Comparison of ENCODE assay signal across 12 cellular contexts in the genomic region with DNA sequence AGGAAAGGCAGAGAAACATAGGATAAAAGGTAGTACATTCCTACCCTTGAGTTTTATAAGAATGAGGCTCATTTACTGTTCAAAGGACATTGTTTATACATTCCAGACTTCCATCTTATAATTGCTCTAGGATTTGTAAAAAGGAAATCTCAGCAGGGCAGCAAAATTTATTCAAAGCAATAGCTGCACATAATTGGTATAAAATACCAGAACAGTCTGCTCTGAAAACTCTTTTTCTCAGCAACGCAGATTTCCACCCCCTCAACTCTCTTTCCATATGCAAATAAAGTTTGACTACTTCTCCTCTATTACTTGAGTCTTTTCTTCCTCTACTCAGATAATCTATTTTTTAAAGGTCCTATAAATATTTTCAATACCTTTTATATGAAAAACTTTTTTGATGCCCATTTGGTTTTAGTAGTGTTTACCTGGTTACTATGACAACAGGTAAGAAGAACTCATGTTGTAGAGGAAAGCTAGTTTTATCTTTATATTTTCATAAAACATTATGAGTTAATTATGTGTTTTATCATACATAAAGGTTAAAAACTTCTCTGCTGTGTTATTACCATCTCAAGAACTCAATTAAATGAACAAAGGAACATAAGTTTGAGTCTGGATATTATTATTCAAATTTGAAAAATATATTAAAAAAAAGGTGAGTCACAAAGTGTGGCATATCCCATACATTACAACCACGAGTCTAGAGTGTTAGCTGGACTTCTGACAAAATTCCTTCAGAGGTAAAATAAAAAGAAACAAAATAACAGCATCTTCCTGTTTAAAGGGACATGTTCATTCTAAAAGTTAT. TPM values are rescaled to one million over a fixed set of nuclear protein-coding genes. Genes with fewer than 3 reads are reported as not detected.
A peak's percentile ranks its signal among the peaks of the same experiment; 100 is the strongest.
DNase-seq lines count a peak whose midpoint lies in the region; ATAC-seq, FAIRE-seq and TF ChIP-seq lines count a peak whose summit lies in the region.
"Had no signal": no experiment of that assay in that cellular context is flagged by ENCODE, and none has a peak within 500 bp of the region (broad histone marks: within the 10 kb centered on the region; RNA-seq: fewer than 3 reads in every experiment).

No MANE protein-coding gene starts in this region.

- peaks cover 67% of the 10 kb centered on the region for H3K4me1 Mint-ChIP-seq in activated naive CD4-positive, alpha-beta T cell treated with anti-CD3 and anti-CD28 coated beads for 36 hours (ENCODE audit: low read depth)
- H3K4me1 Mint-ChIP-seq: activated B cell treated with CpG ODN at 0.5 μM for 24 hours had no signal

- H3K9ac ChIP-seq in smooth muscle cell (ENCODE audit: low read depth): peak overlapping the region; percentile 86

- H3K27ac ChIP-seq in SJSA1 (peak overlapping the region; percentile 91), esophagus muscularis mucosa (replicated peaks in 1 of 4) (peak overlapping the region; percentile 54 to 71 (median 64)), smooth muscle cell (ENCODE audit: low read depth) (peak overlapping the region; percentile 96)

- TF ChIP-seq EP300 in esophagus muscularis mucosa (IDR thresholded peaks at IDR 0.05): no peak

- no peaks in the 10 kb centered on the region for H3K27me3 Mint-ChIP-seq in activated naive CD4-positive, alpha-beta T cell treated with anti-CD3 and anti-CD28 coated beads for 36 hours (ENCODE audit: low read depth)
- H3K27me3 Mint-ChIP-seq: activated naive CD8-positive, alpha-beta T cell treated with anti-CD3 and anti-CD28 coated beads, Interleukin-2, amount 10 ng/mL, durations not matched to agents 7 days and 5 days had no signal

- ATAC-seq in sciatic nerve: no peak
- ATAC-seq: Right ventricle myocardium inferior had no signal

- H3K36me3 ChIP-seq in SJSA1 (peaks cover 3% of the 10 kb centered on the region; the same call in 1 of the 2 replicates), esophagus muscularis mucosa (no peaks in the 10 kb centered on the region), smooth muscle cell (ENCODE audit: low read depth) (no peaks in the 10 kb centered on the region)

- peak overlapping the region; percentile 71 for H3K4me2 ChIP-seq in smooth muscle cell

- TF ChIP-seq POLR2A in esophagus muscularis mucosa (IDR thresholded peaks at IDR 0.05; ENCODE audit: low read depth): no peak

- intact Hi-C loops in activated naive CD4-positive, alpha-beta T cell treated with anti-CD3 and anti-CD28 coated beads for 36 hours (cut with micrococcal nuclease): loop anchor here (1.0 to 2.0 kb wide), 3 partner anchors 8 to 173 kb away; no protein-coding TSS in a partner anchor
- intact Hi-C loops in esophagus muscularis mucosa (cut with DNase I) (no loop called here), sciatic nerve (cut with DNase I) (no loop called here)

- peaks cover 24% of the 10 kb centered on the region for H3F3A ChIP-seq in smooth muscle cell (ENCODE audit: low read depth)

- H3K4me1 ChIP-seq in SJSA1 (replicated peaks): peaks cover 81% of the 10 kb centered on the region
- peaks cover 47 to 86% (median 80%) of the 10 kb centered on the region in 4 donors for H3K4me1 ChIP-seq in esophagus muscularis mucosa
- peaks cover 57% of the 10 kb centered on the region for H3K4me1 ChIP-seq in smooth muscle cell (ENCODE audit: low read depth)

- H3K9me3 ChIP-seq in SJSA1 (replicated peaks): no peaks in the 10 kb centered on the region
- no peaks in the 10 kb centered on the region for H3K9me3 ChIP-seq in esophagus muscularis mucosa
- H3K9me3 ChIP-seq in smooth muscle cell (replicated peaks; ENCODE audit: low read depth): no peaks in the 10 kb centered on the region

- FAIRE-seq in D721Med (lab: Jason Lieb, UNC): no peak

- TF ChIP-seq CTCF in esophagus muscularis mucosa (IDR thresholded peaks at IDR 0.05) (no peak), smooth muscle cell (IDR thresholded peaks at IDR 0.05; ENCODE audit: borderline replicate concordance, insufficient read depth, poor library complexity, severe bottlenecking) (no peak), D721Med (IDR thresholded peaks at IDR 0.05; ENCODE audit: insufficient read depth, missing control alignments) (no peak)

- no peaks in the 10 kb centered on the region for H3K36me3 Mint-ChIP-seq in activated naive CD4-positive, alpha-beta T cell treated with anti-CD3 and anti-CD28 coated beads for 36 hours (ENCODE audit: low read depth)

- H3K79me2 ChIP-seq in smooth muscle cell (ENCODE audit: low read depth): peaks cover 98% of the 10 kb centered on the region

- peak overlapping the region; percentile 62 for H3K4me3 Mint-ChIP-seq in activated naive CD4-positive, alpha-beta T cell treated with anti-CD3 and anti-CD28 coated beads for 36 hours
- H3K4me3 Mint-ChIP-seq: activated B cell treated with CpG ODN at 0.5 μM for 24 hours; activated naive CD8-positive, alpha-beta T cell treated with anti-CD3 and anti-CD28 coated beads, Interleukin-2, amount 10 ng/mL, durations not matched to agents 7 days and 5 days had no signal

- H3K27ac Mint-ChIP-seq in activated naive CD4-positive, alpha-beta T cell treated with anti-CD3 and anti-CD28 coated beads for 36 hours: peak overlapping the region; percentile 79
- H3K27ac Mint-ChIP-seq: activated B cell treated with CpG ODN at 0.5 μM for 24 hours; activated naive CD8-positive, alpha-beta T cell treated with anti-CD3 and anti-CD28 coated beads, Interleukin-2, amount 10 ng/mL, durations not matched to agents 7 days and 5 days had no signal

- H3K4me3 ChIP-seq in SJSA1: no peak overlapping the region
- peak overlapping the region in 1 of 4 donors; percentile 8 for H3K4me3 ChIP-seq in esophagus muscularis mucosa
- no peak overlapping the region for H3K4me3 ChIP-seq in smooth muscle cell

- no peak overlapping the region for H2AFZ ChIP-seq in smooth muscle cell (ENCODE audit: low read depth)

- CTCF ChIA-PET in activated naive CD4-positive, alpha-beta T cell treated with anti-CD3 and anti-CD28 coated beads for 36 hours (lab: Charles Lee): interaction anchor here (1.2 kb wide), 1 partner anchor 43 kb away, joined by 3 read pairs; no protein-coding TSS in a partner anchor

- 39% methylated on average over 2 of the region's 2 CpGs for WGBS in esophagus muscularis mucosa
- 26% methylated on average over 2 of the region's 2 CpGs for WGBS in smooth muscle cell (ENCODE audit: low lambda C conversion rate)

- peaks cover 46% of the 10 kb centered on the region for H4K20me1 ChIP-seq in smooth muscle cell (ENCODE audit: low read depth)

- no peak for DNase-seq in activated naive CD4-positive, alpha-beta T cell treated with anti-CD3 and anti-CD28 coated beads for 36 hours
- no peak for DNase-seq in activated naive CD4-positive, alpha-beta T cell treated with Interleukin-2 at 50 U/mL for 16 hours
- DNase-seq in SJSA1 (ENCODE audit: low read depth in 1 of 2, low spot score in 2 of 2) (peak in 1 of 2 experiments; percentile 67), esophagus muscularis mucosa (ENCODE audit: extremely low spot score) (no peak), smooth muscle cell (lab: John Stamatoyannopoulos, UW; ENCODE audit: unreplicated experiment) (no peak), sciatic nerve (ENCODE audit: low spot score) (no peak), D721Med (ENCODE audit: insufficient read length, low spot score) (no peak)
- no peak for DNase-seq in stimulated activated CD4-positive, alpha-beta T cell treated with anti-CD3 and anti-CD28 coated beads, Interleukin-2, amount 100 ng/mL, for 24 hours
- DNase-seq: activated B cell treated with CpG ODN at 0.5 μM for 24 hours; activated naive CD8-positive, alpha-beta T cell treated with anti-CD3 and anti-CD28 coated beads, Interleukin-2, amount 10 ng/mL, durations not matched to agents 7 days and 5 days; NCI-H69 had no signal

- H3K27me3 ChIP-seq in SJSA1 (replicated peaks) (no peaks in the 10 kb centered on the region), esophagus muscularis mucosa (no peaks in the 10 kb centered on the region), smooth muscle cell (ENCODE audit: low read depth) (no peaks in the 10 kb centered on the region)

- H3K9me3 Mint-ChIP-seq in activated naive CD4-positive, alpha-beta T cell treated with anti-CD3 and anti-CD28 coated beads for 36 hours: no peaks in the 10 kb centered on the region
- H3K9me3 Mint-ChIP-seq: activated B cell treated with CpG ODN at 0.5 μM for 24 hours; activated naive CD8-positive, alpha-beta T cell treated with anti-CD3 and anti-CD28 coated beads, Interleukin-2, amount 10 ng/mL, durations not matched to agents 7 days and 5 days had no signal

RNA-seq across cellular contexts. Expression of a gene that starts 19.9 kb away (rescaled TPM):
- total RNA-seq in activated naive CD4-positive, alpha-beta T cell treated with anti-CD3 and anti-CD28 coated beads for 36 hours: 10 to 100 TPM; 27.8 to 29.1 TPM
- total RNA-seq in SJSA1 (2014; rRNA removed; shearing (Covaris generic)): 79.2 and 111 TPM in 2 replicates
- total RNA-seq in esophagus muscularis mucosa: 100 to 1,000 TPM in 1 of 4 donors, 10 to 100 TPM in 3; 86.8 to 116 (median 93.1) TPM
- 142 and 160 TPM in 2 replicates for total RNA-seq in smooth muscle cell
- 103 and 116 TPM in 2 replicates for polyA plus RNA-seq in smooth muscle cell
- 119 TPM for total RNA-seq in sciatic nerve
